In genomic region chr9:78958887-78959286, GRCh38 we compare ENCODE assay signal across 13 cellular contexts.
DNase-seq lines count a peak whose midpoint lies in the region; FAIRE-seq and TF ChIP-seq lines count a peak whose summit lies in the region.
"Had no signal": no experiment of that assay in that cellular context is flagged by ENCODE, and none has a peak within 500 bp of the region (broad histone marks: within the 10 kb centered on the region; RNA-seq: fewer than 3 reads in every experiment).

No MANE protein-coding gene starts in this region.

- H3K4me3 Mint-ChIP-seq in H9 (no peak overlapping the region), endodermal cell (no peak overlapping the region)
- H3K4me3 Mint-ChIP-seq in activated naive CD8-positive, alpha-beta T cell treated with anti-CD3 and anti-CD28 coated beads for 36 hours = no peak overlapping the region

- no peak overlapping the region for H2BK15ac ChIP-seq in H9 (ENCODE audit: low read depth, low read length)

- H3K18ac ChIP-seq in H9 (ENCODE audit: insufficient read length, low read depth, low read length) = no peak overlapping the region

- H3K9ac ChIP-seq in H9 (ENCODE audit: extremely low read depth, insufficient read length, low read length) (no peak overlapping the region), endodermal cell (ENCODE audit: extremely low read depth, low read length, poor library complexity, severe bottlenecking) (no peak overlapping the region)

- H3K23me2 ChIP-seq in H9 (ENCODE audit: insufficient read length, low read depth, low read length, poor library complexity, severe bottlenecking) = no peaks in the 10 kb centered on the region

- no peak overlapping the region for H4K91ac ChIP-seq in H9 (ENCODE audit: insufficient read length, low read depth, low read length)

- H3K4me2 ChIP-seq in H9 (ENCODE audit: insufficient read depth, insufficient read length, low read length) = no peak overlapping the region

- H3K27ac Mint-ChIP-seq in H9 = no peak overlapping the region
- no peak overlapping the region for H3K27ac Mint-ChIP-seq in endodermal cell
- H3K27ac Mint-ChIP-seq in activated naive CD8-positive, alpha-beta T cell treated with anti-CD3 and anti-CD28 coated beads for 36 hours = no peak overlapping the region

- no peak overlapping the region for H3K27ac ChIP-seq in A673 (ENCODE audit: low read depth, low read length, poor library complexity, severe bottlenecking)
- no peak overlapping the region for H3K27ac ChIP-seq in H9 (ENCODE audit: insufficient read length, low read depth, low read length)
- no peak overlapping the region for H3K27ac ChIP-seq in endodermal cell (ENCODE audit: low read depth, low read length)
- H3K27ac ChIP-seq: right lobe of liver had no signal

- H3K4ac ChIP-seq in H9 (ENCODE audit: low read depth, low read length) = no peak overlapping the region

- no CpG with 5 or more reads among the region's 2 CpGs for WGBS in H9 (ENCODE audit: extremely low coverage, insufficient read length, low lambda C conversion rate)
- WGBS in endodermal cell (ENCODE audit: insufficient coverage in 1 of 2, insufficient read length in 1 of 2), 2 experiments = 63 to 71% methylated on average over 2 of the region's 2 CpGs

- H3K23ac ChIP-seq in H9 (ENCODE audit: insufficient read length, low read depth, low read length) = no peak overlapping the region

- no peak overlapping the region for H2AFZ ChIP-seq in H9 (ENCODE audit: low read length)

- DNase-seq in A673 (ENCODE audit: low spot score) (peak; percentile 9), H9 (no peak), NCI-H69 (lab: John Stamatoyannopoulos, UW) (peak; percentile 76), endodermal cell (no peak), mucosa of gallbladder (ENCODE audit: low spot score) (no peak), NCI-H1048 (lab: John Stamatoyannopoulos, UW) (no peak), D721Med (ENCODE audit: insufficient read length, low spot score) (no peak)
- no peak for DNase-seq in activated naive CD8-positive, alpha-beta T cell treated with anti-CD3 and anti-CD28 coated beads for 36 hours
- DNase-seq: amniotic stem cell; effector memory CD4-positive, alpha-beta T cell; right lobe of liver; RPMI8226 had no signal

- H4K5ac ChIP-seq in H9 (ENCODE audit: insufficient read length, low read depth, low read length) = no peak overlapping the region

- peak; percentile 24; the same call in 1 of the 2 replicates for TF ChIP-seq CTCF in A673 (conservative IDR thresholded peaks at IDR 0.05; ENCODE audit: low read depth, low read length)
- peak; percentile 63 for TF ChIP-seq CTCF in H9 (conservative IDR thresholded peaks at IDR 0.05)
- TF ChIP-seq CTCF in endodermal cell (conservative IDR thresholded peaks at IDR 0.05) = peak; percentile 75
- TF ChIP-seq CTCF in D721Med (IDR thresholded peaks at IDR 0.05; ENCODE audit: insufficient read depth, missing control alignments) = no peak

- no TSS peak for BruUV-seq in A673 (replicated peaks; lab: Mats Ljungman, UMichigan)

- no peak for FAIRE-seq in D721Med (lab: Jason Lieb, UNC)
- FAIRE-seq: TTC549 had no signal

- peaks cover 5% of the 10 kb centered on the region for H3K9me3 ChIP-seq in A673 (ENCODE audit: low read depth, low read length, poor library complexity, severe bottlenecking)
- H3K9me3 ChIP-seq in H9 (ENCODE audit: control insufficient read depth, low read depth, low read length) = no peaks in the 10 kb centered on the region
- peaks cover 6% of the 10 kb centered on the region for H3K9me3 ChIP-seq in endodermal cell (ENCODE audit: control insufficient read depth, low read length)
- H3K9me3 ChIP-seq: right lobe of liver had no signal

- no peaks in the 10 kb centered on the region for H3K79me1 ChIP-seq in H9 (ENCODE audit: insufficient read depth, low read depth, low read length, poor library complexity, severe bottlenecking)

- H3K36me3 Mint-ChIP-seq in H9 (ENCODE audit: insufficient read depth in 1 of 3, low read depth in 3 of 3) (no peaks in the 10 kb centered on the region), endodermal cell (ENCODE audit: low read depth) (no peaks in the 10 kb centered on the region)
- H3K36me3 Mint-ChIP-seq in activated naive CD8-positive, alpha-beta T cell treated with anti-CD3 and anti-CD28 coated beads for 36 hours = no peaks in the 10 kb centered on the region

- intact Hi-C loops in A673 (cut with micrococcal nuclease; ENCODE audit: unreplicated experiment) = no loop called here

- H3K4me1 ChIP-seq in A673 (ENCODE audit: insufficient read depth, low read length, poor library complexity, severe bottlenecking) = no peaks in the 10 kb centered on the region
- H3K4me1 ChIP-seq in H9 (ENCODE audit: insufficient read depth, low read length) = no peaks in the 10 kb centered on the region
- no peaks in the 10 kb centered on the region for H3K4me1 ChIP-seq in endodermal cell (ENCODE audit: control insufficient read depth, insufficient read depth, low read length)
- H3K4me1 ChIP-seq: right lobe of liver had no signal

- H3K9me3 Mint-ChIP-seq in H9 (no peaks in the 10 kb centered on the region; a peak in 1 of 5 replicates), endodermal cell (peaks cover 8% of the 10 kb centered on the region)
- peaks cover 15% of the 10 kb centered on the region for H3K9me3 Mint-ChIP-seq in activated naive CD8-positive, alpha-beta T cell treated with anti-CD3 and anti-CD28 coated beads for 36 hours

- no peaks in the 10 kb centered on the region for H3K36me3 ChIP-seq in A673 (ENCODE audit: insufficient read depth, low read length, poor library complexity, severe bottlenecking)
- H3K36me3 ChIP-seq in endodermal cell (ENCODE audit: control insufficient read depth, insufficient read depth, low read length) = no peaks in the 10 kb centered on the region
- H3K36me3 ChIP-seq: right lobe of liver had no signal

- no peak overlapping the region for H2BK12ac ChIP-seq in H9 (ENCODE audit: insufficient read length, low read depth, low read length)

- H4K20me1 ChIP-seq in H9 (ENCODE audit: control insufficient read depth, insufficient read depth, insufficient read length) = no peaks in the 10 kb centered on the region

- CTCF ChIA-PET in A673 (lab: Charles Lee) = no interaction called here

- peaks cover 0 to 5% of the 10 kb centered on the region in 2 experiments; a peak in 1 of 4 replicates for H3K4me1 Mint-ChIP-seq in H9
- no peaks in the 10 kb centered on the region for H3K4me1 Mint-ChIP-seq in endodermal cell
- no peaks in the 10 kb centered on the region for H3K4me1 Mint-ChIP-seq in activated naive CD8-positive, alpha-beta T cell treated with anti-CD3 and anti-CD28 coated beads for 36 hours

- no peaks in the 10 kb centered on the region; the same call in 1 of the 2 replicates for H3K27me3 Mint-ChIP-seq in H9 (ENCODE audit: low read depth)
- no peaks in the 10 kb centered on the region for H3K27me3 Mint-ChIP-seq in endodermal cell (ENCODE audit: insufficient read depth)
- no peaks in the 10 kb centered on the region for H3K27me3 Mint-ChIP-seq in activated naive CD8-positive, alpha-beta T cell treated with anti-CD3 and anti-CD28 coated beads for 36 hours

- POLR2A ChIA-PET in A673 (lab: Charles Lee; ENCODE audit: low non-redundant PET) = no interaction called here

- H3K79me2 ChIP-seq in H9 (ENCODE audit: insufficient read depth, low read length) = no peaks in the 10 kb centered on the region

- no peak overlapping the region for H3K4me3 ChIP-seq in A673 (ENCODE audit: low read depth, low read length, poor library complexity, severe bottlenecking)
- no peak overlapping the region for H3K4me3 ChIP-seq in endodermal cell (ENCODE audit: low read length)
- H3K4me3 ChIP-seq: right lobe of liver had no signal

- no peak overlapping the region for H2BK5ac ChIP-seq in H9 (ENCODE audit: insufficient read length, low read length)

- H2BK120ac ChIP-seq in H9 (ENCODE audit: low read depth, low read length, poor library complexity, severe bottlenecking) = no peak overlapping the region

- H3K14ac ChIP-seq in H9 (ENCODE audit: insufficient read depth, low read length) = no peak overlapping the region

- no peak overlapping the region for H2AK5ac ChIP-seq in H9 (ENCODE audit: insufficient read length, low read length)

- H3K27me3 ChIP-seq in A673 (replicated peaks; ENCODE audit: insufficient read depth, low read depth, low read length, poor library complexity) = no peaks in the 10 kb centered on the region
- H3K27me3 ChIP-seq in H9 (ENCODE audit: insufficient read depth, low read length) = no peaks in the 10 kb centered on the region
- H3K27me3 ChIP-seq in endodermal cell (ENCODE audit: control insufficient read depth, insufficient read depth, low read length, poor library complexity, severe bottlenecking) = no peaks in the 10 kb centered on the region
- H3K27me3 ChIP-seq: right lobe of liver had no signal

- no peak overlapping the region for H3K56ac ChIP-seq in H9 (ENCODE audit: insufficient read length, low read depth, low read length)

- no peak overlapping the region for H2BK20ac ChIP-seq in H9 (ENCODE audit: low read depth, low read length, poor library complexity, severe bottlenecking)

- H4K8ac ChIP-seq in H9 (replicated peaks; ENCODE audit: insufficient read length, low read depth, low read length) = no peak overlapping the region

- no peak overlapping the region for H3T11ph ChIP-seq in H9 (ENCODE audit: low read length)

Comparison
In these comparisons a context has a peak if more than half of its experiments do, and no peak if none do; other contexts are left out.
1. DNase-seq: peak in A673 (single experiment) and NCI-H69 (single experiment); none in H9 (single experiment), endodermal cell (single experiment), activated naive CD8-positive, alpha-beta T cell treated with anti-CD3 and anti-CD28 coated beads for 36 hours (single experiment), mucosa of gallbladder (single experiment), NCI-H1048 (single experiment) and D721Med (single experiment).